In genomic region chr6:65075705-65076104, GRCh38 we compare ENCODE assay signal across 13 cellular contexts.
DNase-seq lines count a peak whose midpoint lies in the region; TF ChIP-seq lines count a peak whose summit lies in the region.
"Had no signal": no experiment of that assay in that cellular context is flagged by ENCODE, and none has a peak within 500 bp of the region (broad histone marks: within the 10 kb centered on the region; RNA-seq: fewer than 3 reads in every experiment).

No MANE protein-coding gene starts in this region.

- H3K4me3 ChIP-seq in A673 (ENCODE audit: low read depth, low read length, poor library complexity, severe bottlenecking) (no peak overlapping the region), neural cell (ENCODE audit: low read length) (no peak overlapping the region)
- H3K4me3 ChIP-seq: GM23248 had no signal

- intact Hi-C loops in A673 (cut with micrococcal nuclease; ENCODE audit: unreplicated experiment), result no loop called here

- H3K9me3 ChIP-seq in A673 (ENCODE audit: low read depth, low read length, poor library complexity, severe bottlenecking), result no peaks in the 10 kb centered on the region
- H3K9me3 ChIP-seq in neural cell (ENCODE audit: low read length), result no peaks in the 10 kb centered on the region
- H3K9me3 ChIP-seq: BE2C had no signal

- H2AFZ ChIP-seq in neural cell (ENCODE audit: low read depth, low read length), result no peak overlapping the region
- H2AFZ ChIP-seq: GM23248 had no signal

- no peaks in the 10 kb centered on the region for H3K4me1 ChIP-seq in A673 (ENCODE audit: insufficient read depth, low read length, poor library complexity, severe bottlenecking)
- H3K4me1 ChIP-seq: BE2C had no signal

- TF ChIP-seq RAD21 in neural cell (conservative IDR thresholded peaks at IDR 0.05), result no peak

- H3K4me2 ChIP-seq in neural cell (ENCODE audit: low read length), result no peak overlapping the region

- H3K27ac ChIP-seq in A673 (ENCODE audit: low read depth, low read length, poor library complexity, severe bottlenecking), result no peak overlapping the region
- no peak overlapping the region for H3K27ac ChIP-seq in neural cell (ENCODE audit: low read length)
- H3K27ac ChIP-seq: C4-2B, GM23248 had no signal

- in situ Hi-C loops in KBM-7 (cut with MboI; ENCODE audit: low pct_unique_long_range_greater_than_20kb, low sequenced_read_pairs), result no loop called here

- no peaks in the 10 kb centered on the region for H3K27me3 ChIP-seq in A673 (replicated peaks; ENCODE audit: insufficient read depth, low read depth, low read length, poor library complexity)
- no peaks in the 10 kb centered on the region for H3K27me3 ChIP-seq in neural cell (ENCODE audit: insufficient read depth, low read depth, low read length)
- H3K27me3 ChIP-seq: BE2C had no signal

- H3F3A ChIP-seq in neural cell (ENCODE audit: insufficient read depth, low read length, poor library complexity, severe bottlenecking), result peaks cover 4% of the 10 kb centered on the region

- CTCF ChIA-PET in A673 (lab: Charles Lee), result no interaction called here

- TF ChIP-seq CTCF in A673 (conservative IDR thresholded peaks at IDR 0.05; ENCODE audit: low read depth, low read length) (no peak), neural cell (IDR thresholded peaks at IDR 0.05; ENCODE audit: poor library complexity, severe bottlenecking) (no peak)

- no peaks in the 10 kb centered on the region for H3K79me2 ChIP-seq in neural cell (replicated peaks; ENCODE audit: insufficient read depth, low read length)

- no peak overlapping the region for H3K9ac ChIP-seq in neural cell (ENCODE audit: low read length)
- H3K9ac ChIP-seq: GM23248 had no signal

- BruUV-seq in A673 (replicated peaks; lab: Mats Ljungman, UMichigan), result no TSS peak

- H3K36me3 ChIP-seq in A673 (ENCODE audit: insufficient read depth, low read length, poor library complexity, severe bottlenecking) (no peaks in the 10 kb centered on the region), neural cell (ENCODE audit: insufficient read depth, low read length) (no peaks in the 10 kb centered on the region)
- H3K36me3 ChIP-seq: BE2C had no signal

- no peaks in the 10 kb centered on the region for H3K9me2 ChIP-seq in neural cell (ENCODE audit: insufficient read depth, low read length)

- TF ChIP-seq EP300 in neural cell (conservative IDR thresholded peaks at IDR 0.05; ENCODE audit: poor library complexity, severe bottlenecking), result peak; percentile 68

- POLR2A ChIA-PET in A673 (lab: Charles Lee; ENCODE audit: low non-redundant PET), result no interaction called here

- H4K20me1 ChIP-seq in neural cell (ENCODE audit: insufficient read depth), result no peaks in the 10 kb centered on the region

- DNase-seq in A673 (ENCODE audit: low spot score) (peak; percentile 9), KBM-7 (peak; percentile 23), OCI-M1 (lab: John Stamatoyannopoulos, UW) (peak; percentile 75), NCI-H1105 treated with DMSO at 0.1 percent for 48 hours (lab: John Stamatoyannopoulos, UW) (no peak), iPS-NIHi11 (ENCODE audit: low spot score) (no peak)
- no peak for DNase-seq in activated naive CD4-positive, alpha-beta T cell (lab: John Stamatoyannopoulos, UW)
- DNase-seq: BE2C; CD4-positive, alpha-beta memory T cell; DMS79 treated with DMSO at 0.1 percent for 48 hours; EL; GM23248 had no signal

TF ChIP-seq in neural cell, 6 proteins besides CTCF, POLR2A, EP300 and RAD21:
- TF ChIP-seq SMC3 (conservative IDR thresholded peaks at IDR 0.05; ENCODE audit: poor library complexity) (no peak), REST (IDR thresholded peaks at IDR 0.05; ENCODE audit: borderline replicate concordance) (peak; percentile 88), POLR2AphosphoS5 (IDR thresholded peaks at IDR 0.05) (no peak)

Comparison
In these comparisons a context has a peak if more than half of its experiments do, and no peak if none do; other contexts are left out.
1. DNase-seq: peak in A673 (single experiment), KBM-7 (single experiment) and OCI-M1 (single experiment); none in activated naive CD4-positive, alpha-beta T cell (0 of 4), NCI-H1105 treated with DMSO at 0.1 percent for 48 hours (single experiment) and iPS-NIHi11 (single experiment).